ENCODE assay signal across 19 cellular contexts in the genomic region with DNA sequence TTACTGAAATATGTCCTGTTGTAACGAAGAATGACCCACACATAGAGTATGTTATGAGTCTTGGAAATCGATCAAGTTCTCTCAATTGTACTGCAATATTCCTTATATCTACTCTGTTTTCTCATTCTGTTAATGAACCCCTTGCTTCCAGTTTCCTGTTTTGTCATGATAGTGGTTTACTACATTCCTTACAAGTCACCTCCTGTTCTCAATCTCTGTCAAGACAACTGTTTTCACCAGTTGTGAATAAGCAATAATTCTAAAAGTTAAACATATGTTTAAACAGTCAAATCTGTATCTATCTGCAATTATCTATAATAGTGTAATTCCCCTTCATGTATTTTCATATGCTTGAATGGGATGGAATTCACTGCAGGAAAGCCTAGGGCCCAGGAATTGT. TPM values are rescaled to one million over a fixed set of nuclear protein-coding genes. Genes with fewer than 3 reads are reported as not detected.
DNase-seq lines count a peak whose midpoint lies in the region; ATAC-seq and TF ChIP-seq lines count a peak whose summit lies in the region.
"Had no signal": no experiment of that assay in that cellular context is flagged by ENCODE, and none has a peak within 500 bp of the region (broad histone marks: within the 10 kb centered on the region; RNA-seq: fewer than 3 reads in every experiment).

No MANE protein-coding gene starts in this region.

- BruUV-seq in mammary epithelial cell (replicated peaks; lab: Mats Ljungman, UMichigan) = no TSS peak

- peaks cover 4% of the 10 kb centered on the region for H3K36me3 Mint-ChIP-seq in neural progenitor cell

- CTCF ChIA-PET in mammary epithelial cell (lab: Charles Lee; ENCODE audit: low non-redundant PET) = no interaction called here

- no peaks in the 10 kb centered on the region for H3K9me3 ChIP-seq in mammary epithelial cell (replicated peaks; ENCODE audit: insufficient read depth, low read length)
- no peaks in the 10 kb centered on the region for H3K9me3 ChIP-seq in breast epithelium
- H3K9me3 ChIP-seq in neural progenitor cell (ENCODE audit: low read depth) = no peaks in the 10 kb centered on the region
- H3K9me3 ChIP-seq: BLaER1 treated with 17β-estradiol and CSF1 and Interleukin-3, amounts not matched to agents 10 nM and 100 nM; HAP-1 had no signal

- H2AFZ ChIP-seq in mammary epithelial cell (ENCODE audit: low read depth, low read length) (peak overlapping the region; percentile 33), neural progenitor cell (replicated peaks) (no peak overlapping the region)

- peaks cover 10% of the 10 kb centered on the region for H3K4me1 ChIP-seq in mammary epithelial cell (ENCODE audit: insufficient read depth, low read length)
- no peaks in the 10 kb centered on the region for H3K4me1 ChIP-seq in breast epithelium
- no peaks in the 10 kb centered on the region for H3K4me1 ChIP-seq in neural progenitor cell

- H3K4me3 ChIP-seq in mammary epithelial cell (replicated peaks in 1 of 3; ENCODE audit: insufficient read depth in 1 of 3, low read depth in 2 of 3, low read length in 3 of 3) (no peak overlapping the region), breast epithelium (no peak overlapping the region), cardiac fibroblast (replicated peaks in 1 of 2; ENCODE audit: low read depth in 2 of 2, low read length in 2 of 2) (no peak overlapping the region), foreskin fibroblast (ENCODE audit: low read depth in 1 of 2, low read length in 2 of 2) (no peak overlapping the region), neural progenitor cell (no peak overlapping the region)
- H3K4me3 ChIP-seq: BLaER1 treated with 17β-estradiol and CSF1 and Interleukin-3, amounts not matched to agents 10 nM and 100 nM; GM12878; HAP-1; K562 had no signal

- TF ChIP-seq CTCF in mammary epithelial cell (conservative IDR thresholded peaks at IDR 0.05 in 1 of 2, IDR thresholded peaks at IDR 0.05 in 1 of 2; ENCODE audit: extremely low read depth in 1 of 2, insufficient read depth in 1 of 2, low read depth in 1 of 2, low read length in 2 of 2) (no peak), breast epithelium (IDR thresholded peaks at IDR 0.05) (no peak), cardiac fibroblast (IDR thresholded peaks at IDR 0.05; ENCODE audit: low read depth, low read length) (no peak), foreskin fibroblast (IDR thresholded peaks at IDR 0.05; ENCODE audit: low read depth, low read length) (no peak), neural progenitor cell (IDR thresholded peaks at IDR 0.05) (no peak)

- H3K27me3 ChIP-seq in mammary epithelial cell (ENCODE audit: insufficient read depth, low read length) (no peaks in the 10 kb centered on the region), breast epithelium (no peaks in the 10 kb centered on the region), neural progenitor cell (no peaks in the 10 kb centered on the region)
- H3K27me3 ChIP-seq: BLaER1 treated with 17β-estradiol and CSF1 and Interleukin-3, amounts not matched to agents 10 nM and 100 nM had no signal

- ATAC-seq in GM19467 (IDR thresholded peaks at IDR 0.05; ENCODE audit: unreplicated experiment) = no peak
- ATAC-seq: GM12878, K562, PC-3 had no signal

- H3K4me2 ChIP-seq in mammary epithelial cell (ENCODE audit: insufficient read depth, low read depth, low read length) (peak overlapping the region; percentile 60), neural progenitor cell (no peak overlapping the region)

- no peak overlapping the region for H3K9ac ChIP-seq in mammary epithelial cell (ENCODE audit: insufficient read depth, low read length)
- no peak overlapping the region for H3K9ac ChIP-seq in neural progenitor cell
- H3K9ac ChIP-seq: BLaER1 treated with 17β-estradiol and CSF1 and Interleukin-3, amounts not matched to agents 10 nM and 100 nM had no signal

- TF ChIP-seq POLR2A in breast epithelium (IDR thresholded peaks at IDR 0.05) = no peak

- intact Hi-C loops in mammary epithelial cell (cut with micrococcal nuclease) = no loop called here
- intact Hi-C loops in breast epithelium (cut with DNase I; ENCODE audit: low total_unique reads) = no loop called here

- H4K20me1 ChIP-seq in mammary epithelial cell (ENCODE audit: insufficient read depth, low read length) (no peaks in the 10 kb centered on the region), neural progenitor cell (ENCODE audit: low read depth) (no peaks in the 10 kb centered on the region)

- dilution Hi-C loops in mammary epithelial cell (cut with HindIII; ENCODE audit: low sequenced_read_pairs) = no loop called here

- H3K36me3 ChIP-seq in mammary epithelial cell (ENCODE audit: insufficient read depth, low read length) (no peaks in the 10 kb centered on the region), breast epithelium (no peaks in the 10 kb centered on the region), neural progenitor cell (no peaks in the 10 kb centered on the region)
- H3K36me3 ChIP-seq: HAP-1 had no signal

- DNase-seq in mammary epithelial cell (no peak), breast epithelium (ENCODE audit: low spot score in 2 of 2) (no peak), cardiac fibroblast (ENCODE audit: low read depth in 2 of 2) (peak; percentile 21 to 35), foreskin fibroblast (peak; percentile 29 to 48), foreskin melanocyte (no peak), neural progenitor cell (ENCODE audit: low spot score) (no peak)
- no peak for DNase-seq in activated CD8-positive, alpha-beta memory T cell treated with anti-CD3 and anti-CD28 coated beads for 24 hours
- DNase-seq: 8988T; DMS153; NCI-H1092 treated with DMSO at 0.1 percent for 48 hours; NCI-H1694; NCI-H69; NK-92 treated with Interleukin-12 subunit alpha and Interleukin-12 subunit beta, amount 100 ng/mL, for 24 hours; PC-3 had no signal

- H3K27ac ChIP-seq in mammary epithelial cell (ENCODE audit: insufficient read depth, low read depth, low read length) = no peak overlapping the region
- H3K27ac ChIP-seq in breast epithelium = no peak overlapping the region
- no peak overlapping the region for H3K27ac ChIP-seq in neural progenitor cell
- H3K27ac ChIP-seq: BLaER1 treated with 17β-estradiol and CSF1 and Interleukin-3, amounts not matched to agents 10 nM and 100 nM had no signal

- 66% methylated on average over 2 of the region's 2 CpGs for WGBS in mammary epithelial cell (ENCODE audit: low coverage, missing lambda C conversion rate)

- H3K27me3 Mint-ChIP-seq in neural progenitor cell (ENCODE audit: insufficient read depth, low read depth) = no peaks in the 10 kb centered on the region

- no peaks in the 10 kb centered on the region for H3K9me3 Mint-ChIP-seq in neural progenitor cell

- in situ Hi-C loops in mammary epithelial cell (cut with MboI; ENCODE audit: low sequenced_read_pairs in 2 of 2) = no loop called here

- H3K4me1 Mint-ChIP-seq in neural progenitor cell = no peaks in the 10 kb centered on the region

- H3K79me2 ChIP-seq in mammary epithelial cell (ENCODE audit: insufficient read depth, low read length) (no peaks in the 10 kb centered on the region), neural progenitor cell (ENCODE audit: low read depth) (no peaks in the 10 kb centered on the region)

- H3F3A ChIP-seq in neural progenitor cell (ENCODE audit: low read depth) = no peaks in the 10 kb centered on the region

- H3K27ac Mint-ChIP-seq in neural progenitor cell = no peak overlapping the region

- H3K4me3 Mint-ChIP-seq in neural progenitor cell = no peak overlapping the region

RNA-seq across cellular contexts. Expression of gene ARID2, which starts 16.4 kb away (rescaled TPM):
- total RNA-seq in mammary epithelial cell (10 to 100 TPM; 22.2 to 24.3 TPM), breast epithelium (10 to 100 TPM; 31.7 to 72.7 (median 48.8) TPM), neural progenitor cell (ENCODE audit: low replicate concordance) (73.3 and 86.4 TPM in 2 replicates)
- 13.8 TPM for polyA plus RNA-seq in mammary epithelial cell
- 15.7 TPM for polyA minus RNA-seq in mammary epithelial cell

Comparison
In these comparisons a context has a peak if more than half of its experiments do, and no peak if none do; other contexts are left out.
1. DNase-seq: peak in cardiac fibroblast (2 of 2) and foreskin fibroblast (2 of 2); none in mammary epithelial cell (single experiment), breast epithelium (0 of 2), foreskin melanocyte (single experiment), neural progenitor cell (single experiment) and activated CD8-positive, alpha-beta memory T cell treated with anti-CD3 and anti-CD28 coated beads for 24 hours (single experiment).